ENCODE assay signal across 25 cellular contexts in the genomic region with DNA sequence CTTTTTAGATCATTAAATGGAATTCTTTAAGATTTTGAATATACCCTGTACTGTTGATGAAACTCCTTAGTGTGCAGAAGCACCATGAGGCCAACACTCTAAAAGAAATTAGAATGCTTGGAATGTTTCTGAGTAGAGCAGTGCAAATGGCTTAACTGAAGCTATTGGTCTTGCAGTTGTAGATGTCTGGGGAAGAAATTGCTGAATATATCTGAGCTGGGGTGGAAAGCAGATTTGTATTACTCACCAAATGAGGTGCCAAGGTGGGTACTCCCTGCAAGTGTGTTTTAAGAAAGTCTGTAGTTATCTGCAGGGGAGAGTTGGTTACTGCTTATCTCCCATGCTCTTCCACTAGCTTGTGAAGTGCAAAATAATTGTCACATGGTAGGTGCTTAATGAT.
"Had no signal": no experiment of that assay in that cellular context is flagged by ENCODE, and none has a peak within 500 bp of the region (broad histone marks: within the 10 kb centered on the region; RNA-seq: fewer than 3 reads in every experiment).

No MANE protein-coding gene starts in this region.

- H3K27me3 ChIP-seq: ascending aorta, body of pancreas, breast epithelium had no signal

- H3K27ac Mint-ChIP-seq: activated CD4-positive, alpha-beta T cell treated with anti-CD3 and anti-CD28 coated beads for 36 hours; activated CD4-positive, alpha-beta T cell treated with anti-CD3 and anti-CD28 coated beads, Interleukin-2, amount 10 ng/mL, durations not matched to agents 7 days and 5 days; activated CD8-positive, alpha-beta T cell treated with anti-CD3 and anti-CD28 coated beads, Interleukin-2, amount 10 ng/mL, durations not matched to agents 7 days and 5 days; activated naive CD4-positive, alpha-beta T cell treated with anti-CD3 and anti-CD28 coated beads, Interleukin-2, amount 50 U/mL, for 24 hours; activated naive CD8-positive, alpha-beta T cell treated with anti-CD3 and anti-CD28 coated beads, Interleukin-2, amount 10 ng/mL, durations not matched to agents 7 days and 5 days; activated T-cell treated with anti-CD3 and anti-CD28 coated beads, Interleukin-2, amount 50 U/mL, for 24 hours; activated T-helper 2 cell treated with anti-CD3 and anti-CD28 coated beads, Interferon-gamma antibody, Interleukin-2, Interleukin-4, amounts not matched to agents 10 μg/mL and 5 μg/mL and 100 μg/mL, durations not matched to agents 14 hours and 24 hours and 36 hours had no signal

- H3K27ac ChIP-seq: ascending aorta, body of pancreas, breast epithelium, RWPE1 had no signal

- H3K27me3 Mint-ChIP-seq: activated naive CD4-positive, alpha-beta T cell treated with anti-CD3 and anti-CD28 coated beads, Interleukin-2, amount 50 U/mL, for 24 hours; activated naive CD8-positive, alpha-beta T cell treated with anti-CD3 and anti-CD28 coated beads, Interleukin-2, amount 10 ng/mL, durations not matched to agents 7 days and 5 days had no signal

- ATAC-seq: activated CD4-positive, alpha-beta T cell treated with anti-CD3 and anti-CD28 coated beads for 36 hours; activated CD4-positive, CD25-positive, alpha-beta regulatory T cell treated with anti-CD3 and anti-CD28 coated beads, Interleukin-2, amount 50 U/mL, for 24 hours; activated CD8-positive, alpha-beta T cell treated with anti-CD3 and anti-CD28 coated beads, Interleukin-2, amount 10 ng/mL, durations not matched to agents 7 days and 5 days; body of pancreas; Right ventricle myocardium inferior had no signal

- H3K4me3 ChIP-seq: ascending aorta, body of pancreas, breast epithelium had no signal

- H3K9me3 ChIP-seq: ascending aorta, body of pancreas, breast epithelium had no signal

- DNase-seq: activated CD4-positive, alpha-beta T cell treated with anti-CD3 and anti-CD28 coated beads for 36 hours; activated CD4-positive, alpha-beta T cell treated with anti-CD3 and anti-CD28 coated beads, Interleukin-2, amount 10 ng/mL, durations not matched to agents 7 days and 5 days; activated CD4-positive, alpha-beta T cell treated with anti-CD3 and anti-CD28 coated beads, Interleukin-2, amount 50 U/mL, for 48 hours; activated CD8-positive, alpha-beta T cell treated with anti-CD3 and anti-CD28 coated beads, Interleukin-2, amount 10 ng/mL, durations not matched to agents 7 days and 5 days; activated gamma-delta T cell; activated naive CD4-positive, alpha-beta T cell treated with Interleukin-2 at 50 U/mL for 16 hours; activated naive CD8-positive, alpha-beta T cell treated with anti-CD3 and anti-CD28 coated beads, Interleukin-2, amount 10 ng/mL, durations not matched to agents 7 days and 5 days; activated T-cell treated with anti-CD3 and anti-CD28 coated beads, Interleukin-2, amount 50 U/mL, for 24 hours; amygdala; body of pancreas; NCI-H1417 treated with DMSO at 0.1 percent for 48 hours; NCI-H187 treated with DMSO at 0.1 percent for 48 hours; NCI-H226; NCI-H446 treated with DMSO at 0.1 percent for 48 hours; NCI-H524; SIG-M5 had no signal

- H3K9me3 Mint-ChIP-seq: activated naive CD4-positive, alpha-beta T cell treated with anti-CD3 and anti-CD28 coated beads, Interleukin-2, amount 50 U/mL, for 24 hours; activated T-cell treated with anti-CD3 and anti-CD28 coated beads, Interleukin-2, amount 50 U/mL, for 24 hours had no signal

- H3K4me1 Mint-ChIP-seq: activated CD4-positive, alpha-beta T cell treated with anti-CD3 and anti-CD28 coated beads, Interleukin-2, amount 10 ng/mL, durations not matched to agents 7 days and 5 days had no signal

- H3K36me3 Mint-ChIP-seq: activated naive CD4-positive, alpha-beta T cell treated with anti-CD3 and anti-CD28 coated beads, Interleukin-2, amount 50 U/mL, for 24 hours; activated naive CD8-positive, alpha-beta T cell treated with anti-CD3 and anti-CD28 coated beads, Interleukin-2, amount 10 ng/mL, durations not matched to agents 7 days and 5 days had no signal

- H3K4me3 Mint-ChIP-seq: activated CD4-positive, alpha-beta T cell treated with anti-CD3 and anti-CD28 coated beads for 36 hours; activated CD4-positive, alpha-beta T cell treated with anti-CD3 and anti-CD28 coated beads, Interleukin-2, amount 10 ng/mL, durations not matched to agents 7 days and 5 days; activated CD8-positive, alpha-beta T cell treated with anti-CD3 and anti-CD28 coated beads, Interleukin-2, amount 10 ng/mL, durations not matched to agents 7 days and 5 days; activated naive CD4-positive, alpha-beta T cell treated with anti-CD3 and anti-CD28 coated beads, Interleukin-2, amount 50 U/mL, for 24 hours; activated naive CD8-positive, alpha-beta T cell treated with anti-CD3 and anti-CD28 coated beads, Interleukin-2, amount 10 ng/mL, durations not matched to agents 7 days and 5 days; activated T-cell treated with anti-CD3 and anti-CD28 coated beads, Interleukin-2, amount 50 U/mL, for 24 hours had no signal

- H3K36me3 ChIP-seq: ascending aorta, breast epithelium had no signal

- FAIRE-seq: RCC 7860, TTC549 had no signal

- H3K4me1 ChIP-seq: ascending aorta, body of pancreas, breast epithelium had no signal
